ENCODE assay signal across 1 cellular context in the genomic region with DNA sequence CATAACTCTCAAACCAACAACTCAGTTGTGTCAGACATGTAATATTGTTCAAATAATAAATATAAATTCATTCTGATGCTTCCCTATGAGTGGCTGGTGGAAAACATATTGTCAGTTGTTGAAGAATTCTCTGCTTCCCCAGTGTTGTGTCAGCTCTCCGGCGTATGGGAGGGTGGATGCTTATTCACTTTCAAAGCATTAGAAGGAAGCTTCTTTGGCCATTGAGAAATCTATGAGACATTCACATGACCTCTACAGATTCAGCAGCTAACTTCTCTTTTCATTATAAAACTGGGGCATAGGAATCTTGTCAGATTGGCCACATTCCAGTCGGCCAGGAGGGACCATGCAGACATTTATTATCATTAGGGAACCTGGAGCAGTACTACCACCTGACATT.
TF ChIP-seq lines count a peak whose summit lies in the region.

No MANE protein-coding gene starts in this region.

TF ChIP-seq in endothelial cell of umbilical vein, 7 proteins besides CTCF, POLR2A, EP300 and RAD21 (continued from another document):
- no peak for TF ChIP-seq GATA2 (IDR thresholded peaks at IDR 0.05; ENCODE audit: insufficient read depth, insufficient read length, low read depth, low read length)
- TF ChIP-seq, protein P1, sequence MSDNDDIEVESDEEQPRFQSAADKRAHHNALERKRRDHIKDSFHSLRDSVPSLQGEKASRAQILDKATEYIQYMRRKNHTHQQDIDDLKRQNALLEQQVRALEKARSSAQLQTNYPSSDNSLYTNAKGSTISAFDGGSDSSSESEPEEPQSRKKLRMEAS (IDR thresholded peaks at IDR 0.05; ENCODE audit: insufficient read depth, insufficient read length) = no peak
